1 cellular context compared by ENCODE assay signal in the genomic region with DNA sequence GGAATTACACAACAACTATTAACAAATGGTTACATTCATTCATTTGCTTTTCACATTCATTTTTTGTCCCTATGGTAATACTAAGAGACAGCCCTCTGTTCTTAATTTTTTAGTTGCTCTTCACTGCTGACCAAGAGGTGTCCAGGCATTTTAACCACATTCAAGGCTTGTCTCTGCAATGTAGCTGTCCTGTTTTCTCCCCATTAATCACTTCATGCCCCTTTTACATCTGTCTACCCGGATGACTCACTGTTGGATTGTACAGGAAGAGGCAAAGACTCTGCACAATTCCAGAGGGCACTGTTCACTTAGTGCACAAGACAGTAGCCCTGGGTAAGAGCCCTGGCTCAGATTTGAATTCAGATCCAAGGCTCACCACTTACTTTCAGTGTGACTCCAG.
TF ChIP-seq lines count a peak whose summit lies in the region.

No MANE protein-coding gene starts in this region.

TF ChIP-seq in HEK293, 187 proteins besides CTCF, POLR2A, EP300 and RAD21 (continued from another document):
- TF ChIP-seq, protein P1, sequence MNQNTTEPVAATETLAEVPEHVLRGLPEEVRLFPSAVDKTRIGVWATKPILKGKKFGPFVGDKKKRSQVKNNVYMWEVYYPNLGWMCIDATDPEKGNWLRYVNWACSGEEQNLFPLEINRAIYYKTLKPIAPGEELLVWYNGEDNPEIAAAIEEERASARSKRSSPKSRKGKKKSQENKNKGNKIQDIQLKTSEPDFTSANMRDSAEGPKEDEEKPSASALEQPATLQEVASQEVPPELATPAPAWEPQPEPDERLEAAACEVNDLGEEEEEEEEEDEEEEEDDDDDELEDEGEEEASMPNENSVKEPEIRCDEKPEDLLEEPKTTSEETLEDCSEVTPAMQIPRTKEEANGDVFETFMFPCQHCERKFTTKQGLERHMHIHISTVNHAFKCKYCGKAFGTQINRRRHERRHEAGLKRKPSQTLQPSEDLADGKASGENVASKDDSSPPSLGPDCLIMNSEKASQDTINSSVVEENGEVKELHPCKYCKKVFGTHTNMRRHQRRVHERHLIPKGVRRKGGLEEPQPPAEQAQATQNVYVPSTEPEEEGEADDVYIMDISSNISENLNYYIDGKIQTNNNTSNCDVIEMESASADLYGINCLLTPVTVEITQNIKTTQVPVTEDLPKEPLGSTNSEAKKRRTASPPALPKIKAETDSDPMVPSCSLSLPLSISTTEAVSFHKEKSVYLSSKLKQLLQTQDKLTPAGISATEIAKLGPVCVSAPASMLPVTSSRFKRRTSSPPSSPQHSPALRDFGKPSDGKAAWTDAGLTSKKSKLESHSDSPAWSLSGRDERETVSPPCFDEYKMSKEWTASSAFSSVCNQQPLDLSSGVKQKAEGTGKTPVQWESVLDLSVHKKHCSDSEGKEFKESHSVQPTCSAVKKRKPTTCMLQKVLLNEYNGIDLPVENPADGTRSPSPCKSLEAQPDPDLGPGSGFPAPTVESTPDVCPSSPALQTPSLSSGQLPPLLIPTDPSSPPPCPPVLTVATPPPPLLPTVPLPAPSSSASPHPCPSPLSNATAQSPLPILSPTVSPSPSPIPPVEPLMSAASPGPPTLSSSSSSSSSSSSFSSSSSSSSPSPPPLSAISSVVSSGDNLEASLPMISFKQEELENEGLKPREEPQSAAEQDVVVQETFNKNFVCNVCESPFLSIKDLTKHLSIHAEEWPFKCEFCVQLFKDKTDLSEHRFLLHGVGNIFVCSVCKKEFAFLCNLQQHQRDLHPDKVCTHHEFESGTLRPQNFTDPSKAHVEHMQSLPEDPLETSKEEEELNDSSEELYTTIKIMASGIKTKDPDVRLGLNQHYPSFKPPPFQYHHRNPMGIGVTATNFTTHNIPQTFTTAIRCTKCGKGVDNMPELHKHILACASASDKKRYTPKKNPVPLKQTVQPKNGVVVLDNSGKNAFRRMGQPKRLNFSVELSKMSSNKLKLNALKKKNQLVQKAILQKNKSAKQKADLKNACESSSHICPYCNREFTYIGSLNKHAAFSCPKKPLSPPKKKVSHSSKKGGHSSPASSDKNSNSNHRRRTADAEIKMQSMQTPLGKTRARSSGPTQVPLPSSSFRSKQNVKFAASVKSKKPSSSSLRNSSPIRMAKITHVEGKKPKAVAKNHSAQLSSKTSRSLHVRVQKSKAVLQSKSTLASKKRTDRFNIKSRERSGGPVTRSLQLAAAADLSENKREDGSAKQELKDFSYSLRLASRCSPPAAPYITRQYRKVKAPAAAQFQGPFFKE (tag by site-specific recombination; IDR thresholded peaks at IDR 0.05; ENCODE audit: borderline replicate concordance) = no peak
- TF ChIP-seq ZNF776 (tag by site-specific recombination; IDR thresholded peaks at IDR 0.05; ENCODE audit: borderline replicate concordance) = no peak
